Comparison of ENCODE assay signal across 7 cellular contexts in the genomic region with DNA sequence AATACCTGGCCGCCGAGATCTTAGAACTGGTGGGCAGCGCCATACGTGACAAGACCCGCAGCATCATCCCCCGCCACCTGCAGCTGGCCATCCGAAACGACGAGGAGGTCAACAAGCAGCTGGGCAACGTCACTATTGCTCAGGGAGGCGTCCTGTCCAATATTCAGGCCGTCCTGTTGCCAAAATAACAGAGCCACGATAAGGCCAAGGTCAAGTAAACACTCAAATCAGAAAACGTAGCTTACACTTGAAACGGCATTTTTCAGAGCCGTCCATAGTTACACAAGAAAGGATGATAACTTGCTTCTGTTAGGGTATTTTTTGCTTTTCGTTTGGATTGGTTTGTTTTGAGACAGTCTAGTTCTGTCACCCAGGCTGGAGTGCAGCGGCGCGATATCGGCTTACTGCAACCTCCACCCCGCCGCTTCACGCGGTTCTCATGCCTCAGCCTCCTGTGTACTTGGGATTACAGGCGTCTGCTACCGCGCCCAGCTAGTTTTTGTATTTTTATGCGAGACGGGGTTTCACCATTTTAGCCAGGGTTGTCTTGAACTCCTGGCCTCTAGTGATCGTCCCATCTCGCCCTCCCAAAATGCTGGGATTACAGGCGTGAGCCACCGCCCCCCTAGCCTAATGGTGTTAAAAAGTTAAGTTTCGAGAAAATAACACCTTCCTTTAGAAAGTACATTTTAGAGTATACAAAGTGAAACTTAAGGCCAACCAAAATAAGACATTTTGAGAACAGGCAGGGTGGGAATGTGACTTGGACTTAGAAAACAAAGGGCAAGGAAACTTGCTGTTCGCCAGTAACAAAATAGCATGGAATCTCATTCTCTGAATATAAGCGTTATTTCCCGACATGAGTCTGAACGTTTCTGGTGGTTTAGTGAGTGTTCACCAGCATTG. TPM values are rescaled to one million over a fixed set of nuclear protein-coding genes. Genes with fewer than 3 reads are reported as not detected.
DNase-seq lines count a peak whose midpoint lies in the region; ATAC-seq and TF ChIP-seq lines count a peak whose summit lies in the region.

No MANE protein-coding gene starts in this region.

- H3K36me3 ChIP-seq in duodenal mucosa (ENCODE audit: control insufficient read depth in 1 of 2, insufficient read depth in 2 of 2, low read length in 2 of 2) = no peaks in the 10 kb centered on the region
- no peaks in the 10 kb centered on the region for H3K36me3 ChIP-seq in muscle layer of duodenum (ENCODE audit: control insufficient read depth in 1 of 2, insufficient read depth in 2 of 2, low read length in 2 of 2)
- H3K36me3 ChIP-seq in aorta (ENCODE audit: control insufficient read depth in 1 of 2, insufficient read depth in 2 of 2, low read length in 1 of 2) = no peaks in the 10 kb centered on the region

- H3K4me3 ChIP-seq in WI38 (ENCODE audit: low read depth, low read length) (peak overlapping the region; percentile 65), duodenal mucosa (ENCODE audit: low read depth in 1 of 2, low read length in 2 of 2) (peak overlapping the region; percentile 71 to 75), muscle layer of duodenum (ENCODE audit: low read depth in 1 of 2, low read length in 2 of 2) (peak overlapping the region; percentile 79 to 97), aorta (ENCODE audit: low read length in 2 of 2) (peak overlapping the region; percentile 74 to 84)

- H3K4me1 ChIP-seq in duodenal mucosa (ENCODE audit: control insufficient read depth in 1 of 2, insufficient read depth in 2 of 2, low read length in 2 of 2) (peaks cover 9 to 21% of the 10 kb centered on the region in 2 donors), muscle layer of duodenum (ENCODE audit: control insufficient read depth in 1 of 2, insufficient read depth in 2 of 2, low read length in 2 of 2) (peaks cover 6 to 12% of the 10 kb centered on the region in 2 donors), aorta (ENCODE audit: control insufficient read depth in 1 of 2, insufficient read depth in 2 of 2, low read length in 2 of 2) (no peaks in the 10 kb centered on the region)

- no peak for TF ChIP-seq CTCF in WI38 (IDR thresholded peaks at IDR 0.05; ENCODE audit: low read depth, low read length)

- no peaks in the 10 kb centered on the region for H3K9me3 ChIP-seq in duodenal mucosa (ENCODE audit: control insufficient read depth in 1 of 2, low read length in 2 of 2)
- no peaks in the 10 kb centered on the region for H3K9me3 ChIP-seq in muscle layer of duodenum (ENCODE audit: control insufficient read depth in 1 of 2, low read length in 2 of 2)
- H3K9me3 ChIP-seq in aorta (ENCODE audit: control insufficient read depth, low read length) = no peaks in the 10 kb centered on the region

- peak in 1 of 2 donors; percentile 65 for DNase-seq in aorta
- no peak for DNase-seq in middle frontal gyrus (ENCODE audit: extremely low spot score, low spot score)

- intact Hi-C loops in aorta (cut with DNase I) = no loop called here

- peak; percentile 17 for ATAC-seq in GM19025 (IDR thresholded peaks at IDR 0.05; ENCODE audit: low read depth, unreplicated experiment)
- ATAC-seq in HG03095 (IDR thresholded peaks at IDR 0.05; ENCODE audit: unreplicated experiment) = peak; percentile 17
- peak; percentile 70 for ATAC-seq in aorta (ENCODE audit: low FRiP score)

- H3K27me3 ChIP-seq in duodenal mucosa (ENCODE audit: control insufficient read depth in 1 of 2, insufficient read depth in 2 of 2, low read length in 2 of 2) (no peaks in the 10 kb centered on the region), muscle layer of duodenum (ENCODE audit: low read depth, low read length) (no peaks in the 10 kb centered on the region), aorta (ENCODE audit: control insufficient read depth in 1 of 2, insufficient read depth in 2 of 2, low read length in 1 of 2) (no peaks in the 10 kb centered on the region)

- H3K27ac ChIP-seq in duodenal mucosa (ENCODE audit: low read depth, low read length) = peak overlapping the region; percentile 89
- H3K27ac ChIP-seq in muscle layer of duodenum (ENCODE audit: low read length) = peak overlapping the region; percentile 98
- peak overlapping the region; percentile 69 to 97 for H3K27ac ChIP-seq in aorta (ENCODE audit: low read depth in 1 of 2, low read length in 2 of 2)

- H3K9ac ChIP-seq in duodenal mucosa (ENCODE audit: low read depth in 1 of 2, low read length in 2 of 2) = peak overlapping the region; percentile 75 to 86

- 0 to 1% methylated on average over 39 of the region's 39 CpGs for WGBS in aorta, 2 donors

RNA-seq across cellular contexts. Expression of a gene that starts 42.8 kb away (rescaled TPM):
- total RNA-seq in aorta = 10 to 100 TPM in 1 of 2 donors, 1 to 10 TPM in 1; 5.6 to 17.9 TPM
- 1 to 10 TPM; 3.9 to 6.7 TPM for polyA plus RNA-seq in aorta

Comparison
In these comparisons a context has a peak if more than half of its experiments do, and no peak if none do; other contexts are left out.
1. ATAC-seq: peak in every context shown above with its lines; median percentile 70 in aorta; 17 in GM19025; 17 in HG03095.